Comparison of ENCODE assay signal across 29 cellular contexts in the genomic region with DNA sequence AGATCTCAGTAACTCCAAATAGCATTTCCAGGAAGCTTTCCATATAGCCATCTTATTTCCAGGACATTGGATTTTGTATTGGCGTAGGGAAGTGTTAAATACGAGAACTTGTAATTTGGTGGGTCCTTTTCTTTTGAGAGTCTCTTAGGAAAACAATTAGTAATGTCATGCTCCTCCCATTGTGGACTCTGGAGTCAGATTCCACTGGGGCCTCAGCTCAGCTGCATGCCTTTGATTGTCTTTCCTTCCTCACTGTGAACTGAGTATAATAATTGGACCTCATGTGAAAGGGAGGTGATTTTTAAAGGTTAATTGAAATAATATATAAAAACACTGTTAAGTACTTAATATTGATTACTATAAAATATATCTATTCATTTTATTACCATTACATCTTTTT.
A peak's percentile ranks its signal among the peaks of the same experiment; 100 is the strongest.
DNase-seq lines count a peak whose midpoint lies in the region; ATAC-seq, FAIRE-seq and TF ChIP-seq lines count a peak whose summit lies in the region.
"Had no signal": no experiment of that assay in that cellular context is flagged by ENCODE, and none has a peak within 500 bp of the region (broad histone marks: within the 10 kb centered on the region; RNA-seq: fewer than 3 reads in every experiment).

No MANE protein-coding gene starts in this region.

- no peaks in the 10 kb centered on the region for H4K20me1 ChIP-seq in astrocyte (ENCODE audit: insufficient read depth, low read length)

- H3K79me2 ChIP-seq in astrocyte (ENCODE audit: insufficient read depth, low read length): no peaks in the 10 kb centered on the region

- H2AFZ ChIP-seq in astrocyte (ENCODE audit: low read depth, low read length): no peak overlapping the region

- H3K9ac ChIP-seq in astrocyte (ENCODE audit: low read length): no peak overlapping the region
- H3K9ac ChIP-seq: KMS-11 had no signal

- FAIRE-seq in astrocyte (lab: Jason Lieb, UNC): no peak
- FAIRE-seq: GM12891, H1 had no signal

- H3K9me3 ChIP-seq in astrocyte (ENCODE audit: insufficient read depth, low read depth, low read length): no peaks in the 10 kb centered on the region
- H3K9me3 ChIP-seq: Caco-2 had no signal

- peak; percentile 69 for ATAC-seq in left colon
- ATAC-seq in activated T-cell treated with anti-CD3 and anti-CD28 coated beads, Interleukin-2, amount 50 U/mL, for 72 hours (replicated peaks in 1 of 2): no peak
- no peak for ATAC-seq in Right ventricle myocardium inferior
- ATAC-seq: CD8-positive, alpha-beta T cell had no signal

- peak; percentile 19 for DNase-seq in NCI-H2171 treated with DMSO at 0.1 percent for 48 hours (lab: John Stamatoyannopoulos, UW)
- DNase-seq in NCI-H2171 (lab: John Stamatoyannopoulos, UW): no peak
- DNase-seq in astrocyte (ENCODE audit: low read depth): peak; percentile 10
- DNase-seq in left colon: no peak
- DNase-seq in activated T-cell treated with anti-CD3 and anti-CD28 coated beads, Interleukin-2, amount 50 U/mL, for 72 hours: no peak
- no peak for DNase-seq in putamen (ENCODE audit: low spot score)
- no peak for DNase-seq in islet precursor cell
- no peak for DNase-seq in Right ventricle myocardium inferior (ENCODE audit: missing footprints)
- DNase-seq: Caco-2; CD8-positive, alpha-beta T cell; DMS79; GF-D8; HCEC 1CT; NCI-H1048; NCI-H1417; NCI-H1694; NCI-H2081 treated with DMSO at 0.1 percent for 48 hours; NCI-H2227 treated with DMSO at 0.1 percent for 48 hours; NCI-H526 treated with DMSO at 0.1 percent for 48 hours; Peyer's patch; SIG-M5 had no signal

- H3K36me3 Mint-ChIP-seq in astrocyte (ENCODE audit: low read depth, unreplicated experiment): no peaks in the 10 kb centered on the region
- no peaks in the 10 kb centered on the region for H3K36me3 Mint-ChIP-seq in activated T-cell treated with anti-CD3 and anti-CD28 coated beads, Interleukin-2, amount 50 U/mL, for 72 hours (ENCODE audit: insufficient read depth in 2 of 2)
- H3K36me3 Mint-ChIP-seq: CD8-positive, alpha-beta T cell; IgD-negative memory B cell had no signal

- H3K27me3 ChIP-seq in astrocyte (ENCODE audit: insufficient read depth, low read length): no peaks in the 10 kb centered on the region
- H3K27me3 ChIP-seq: Peyer's patch had no signal

- H3K9me3 Mint-ChIP-seq in astrocyte (ENCODE audit: unreplicated experiment): peaks cover 5% of the 10 kb centered on the region
- H3K9me3 Mint-ChIP-seq in activated T-cell treated with anti-CD3 and anti-CD28 coated beads, Interleukin-2, amount 50 U/mL, for 72 hours: peaks cover 0 to 2% of the 10 kb centered on the region in 2 donors
- H3K9me3 Mint-ChIP-seq: CD8-positive, alpha-beta T cell had no signal

- no peak overlapping the region for H3K27ac ChIP-seq in astrocyte (ENCODE audit: low read depth, low read length)
- H3K27ac ChIP-seq: 22Rv1, C4-2B, KMS-11, Peyer's patch, SK-N-MC had no signal

- H3K36me3 ChIP-seq in astrocyte (ENCODE audit: insufficient read depth, low read length): no peaks in the 10 kb centered on the region
- H3K36me3 ChIP-seq: Peyer's patch had no signal

- intact Hi-C loops in left colon (cut with DNase I, micrococcal nuclease) (no loop called here), Right ventricle myocardium inferior (cut with DNase I) (no loop called here)

- H3K27ac Mint-ChIP-seq in astrocyte (ENCODE audit: unreplicated experiment): no peak overlapping the region
- no peak overlapping the region for H3K27ac Mint-ChIP-seq in activated T-cell treated with anti-CD3 and anti-CD28 coated beads, Interleukin-2, amount 50 U/mL, for 72 hours
- H3K27ac Mint-ChIP-seq: B cell; CD8-positive, alpha-beta T cell; IgD-negative memory B cell had no signal

- no peak overlapping the region for H3K4me3 ChIP-seq in astrocyte (ENCODE audit: insufficient read depth, low read depth, low read length)
- H3K4me3 ChIP-seq: Peyer's patch, SK-N-MC had no signal

- no peak overlapping the region for H3K4me3 Mint-ChIP-seq in astrocyte (ENCODE audit: unreplicated experiment)
- no peak overlapping the region for H3K4me3 Mint-ChIP-seq in activated T-cell treated with anti-CD3 and anti-CD28 coated beads, Interleukin-2, amount 50 U/mL, for 72 hours
- H3K4me3 Mint-ChIP-seq: B cell; CD8-positive, alpha-beta T cell; IgD-negative memory B cell had no signal

- no peak overlapping the region for H3K4me2 ChIP-seq in astrocyte (ENCODE audit: low read length)
- H3K4me2 ChIP-seq: KMS-11 had no signal

- H3K4me1 ChIP-seq in astrocyte (ENCODE audit: insufficient read depth, low read length): peaks cover 5% of the 10 kb centered on the region
- H3K4me1 ChIP-seq: Peyer's patch had no signal

- TF ChIP-seq CTCF in astrocyte (IDR thresholded peaks at IDR 0.05; ENCODE audit: insufficient read depth, low read depth, low read length): no peak

- H3K27me3 Mint-ChIP-seq in astrocyte (ENCODE audit: low read depth, unreplicated experiment): no peaks in the 10 kb centered on the region
- no peaks in the 10 kb centered on the region for H3K27me3 Mint-ChIP-seq in activated T-cell treated with anti-CD3 and anti-CD28 coated beads, Interleukin-2, amount 50 U/mL, for 72 hours (ENCODE audit: low read depth)
- H3K27me3 Mint-ChIP-seq: B cell, IgD-negative memory B cell had no signal

- peaks cover 5% of the 10 kb centered on the region for H3K4me1 Mint-ChIP-seq in astrocyte (ENCODE audit: low read depth, unreplicated experiment)
- no peaks in the 10 kb centered on the region for H3K4me1 Mint-ChIP-seq in activated T-cell treated with anti-CD3 and anti-CD28 coated beads, Interleukin-2, amount 50 U/mL, for 72 hours (ENCODE audit: low read depth)
- H3K4me1 Mint-ChIP-seq: B cell, IgD-negative memory B cell had no signal

Comparison
In these comparisons a context has a peak if more than half of its experiments do, and no peak if none do; other contexts are left out.
1. DNase-seq: peak in NCI-H2171 treated with DMSO at 0.1 percent for 48 hours (single experiment) and astrocyte (single experiment); none in NCI-H2171 (single experiment), left colon (0 of 2), activated T-cell treated with anti-CD3 and anti-CD28 coated beads, Interleukin-2, amount 50 U/mL, for 72 hours (0 of 2), putamen (single experiment), islet precursor cell (single experiment) and Right ventricle myocardium inferior (single experiment).